ENCODE assay signal across 24 cellular contexts in the genomic region with DNA sequence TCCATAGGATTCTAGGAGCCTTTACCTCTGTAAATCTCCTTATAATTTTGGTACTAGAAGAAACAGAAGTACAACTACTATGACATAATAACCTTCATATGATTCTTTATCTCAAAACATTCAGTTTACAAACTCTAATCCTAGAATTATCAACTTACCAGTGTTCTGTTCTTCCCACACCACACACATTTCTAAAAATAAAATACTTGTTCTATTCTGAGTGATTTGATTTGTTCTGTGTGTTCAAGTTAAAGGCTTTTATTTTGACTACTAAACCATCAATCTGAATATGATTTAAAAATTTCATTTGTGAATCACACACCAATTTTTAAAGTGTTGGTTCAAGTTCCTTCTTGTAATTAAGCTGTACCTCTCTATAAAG. TPM values are rescaled to one million over a fixed set of nuclear protein-coding genes. Genes with fewer than 3 reads are reported as not detected.
DNase-seq lines count a peak whose midpoint lies in the region; ATAC-seq, FAIRE-seq and TF ChIP-seq lines count a peak whose summit lies in the region.
"Had no signal": no experiment of that assay in that cellular context is flagged by ENCODE, and none has a peak within 500 bp of the region (broad histone marks: within the 10 kb centered on the region; RNA-seq: fewer than 3 reads in every experiment).

No MANE protein-coding gene starts in this region.

- peak overlapping the region; percentile 92 for H3K4me3 Mint-ChIP-seq in activated CD4-positive, alpha-beta T cell treated with anti-CD3 and anti-CD28 coated beads, Interleukin-2, amount 10 ng/mL, durations not matched to agents 24 days and 14 days
- peak overlapping the region in 2 of 4 donors; percentile 14 to 84 for H3K4me3 Mint-ChIP-seq in CD4-positive, CD25-positive, alpha-beta regulatory T cell
- no peak overlapping the region for H3K4me3 Mint-ChIP-seq in activated CD8-positive, alpha-beta T cell treated with anti-CD3 and anti-CD28 coated beads, Interleukin-2, amount 10 ng/mL, durations not matched to agents 7 days and 5 days

- no peaks in the 10 kb centered on the region for H4K20me1 ChIP-seq in HepG2 (ENCODE audit: insufficient read depth, low read length)

- TF ChIP-seq CTCF in HepG2 (CRISPR knock-in tag; IDR thresholded peaks at IDR 0.05), result no peak

- peaks cover 98% of the 10 kb centered on the region for H3K36me3 ChIP-seq in CD4-positive, CD25-positive, alpha-beta regulatory T cell (ENCODE audit: control insufficient read depth, insufficient read depth, low read length)
- H3K36me3 ChIP-seq in HepG2 (replicated peaks in 1 of 2; ENCODE audit: control insufficient read depth in 1 of 2, insufficient read depth in 2 of 2, low read length in 2 of 2), result no peaks in the 10 kb centered on the region
- H3K36me3 ChIP-seq: thyroid gland, WERI-Rb-1 had no signal

- H3K9ac ChIP-seq in HepG2 (ENCODE audit: insufficient read depth, low read depth, low read length), result no peak overlapping the region

- H3K27me3 Mint-ChIP-seq in activated CD4-positive, alpha-beta T cell treated with anti-CD3 and anti-CD28 coated beads, Interleukin-2, amount 10 ng/mL, durations not matched to agents 24 days and 14 days, result no peaks in the 10 kb centered on the region
- H3K27me3 Mint-ChIP-seq in CD4-positive, CD25-positive, alpha-beta regulatory T cell, result no peaks in the 10 kb centered on the region
- H3K27me3 Mint-ChIP-seq in activated CD8-positive, alpha-beta T cell treated with anti-CD3 and anti-CD28 coated beads, Interleukin-2, amount 10 ng/mL, durations not matched to agents 7 days and 5 days (ENCODE audit: low read depth), result no peaks in the 10 kb centered on the region

- no peak for TF ChIP-seq RAD21 in HepG2 (CRISPR knock-in tag; IDR thresholded peaks at IDR 0.05)

- TF ChIP-seq POLR2A in HepG2 (IDR thresholded peaks at IDR 0.05; ENCODE audit: insufficient read depth in 1 of 2, low read depth in 2 of 2, low read length in 2 of 2), result no peak

- peak; percentile 30 for FAIRE-seq in islet of Langerhans (lab: Jason Lieb, UNC)
- no peak for FAIRE-seq in HepG2 (lab: Jason Lieb, UNC)
- FAIRE-seq: A204.1 had no signal

- no peak overlapping the region for H2AFZ ChIP-seq in HepG2 (ENCODE audit: low read length)

- H3K79me2 ChIP-seq in HepG2 (ENCODE audit: insufficient read depth, low read length), result no peaks in the 10 kb centered on the region

- CTCF ChIA-PET in activated CD8-positive, alpha-beta T cell treated with anti-CD3 and anti-CD28 coated beads, Interleukin-2, amount 10 ng/mL, durations not matched to agents 7 days and 5 days (lab: Charles Lee), result interaction anchor here (1.0 to 2.8 kb wide), 4 partner anchors 9 to 101 kb away, joined by 3 to 19 read pairs (median 8); no protein-coding TSS in a partner anchor
- CTCF ChIA-PET in HepG2 (lab: Yijun Ruan, JAX; ENCODE audit: low intra/inter-chr PET ratio, low total read pairs), result no interaction called here

- TF ChIP-seq EP300 in HepG2 (IDR thresholded peaks at IDR 0.05; ENCODE audit: low read depth in 2 of 2, low read length in 2 of 2) (no peak), HepG2 (CRISPR knock-in tag; IDR thresholded peaks at IDR 0.05; ENCODE audit: borderline replicate concordance) (no peak)

- H3K4me1 Mint-ChIP-seq in activated CD4-positive, alpha-beta T cell treated with anti-CD3 and anti-CD28 coated beads, Interleukin-2, amount 10 ng/mL, durations not matched to agents 24 days and 14 days, result peaks cover 73% of the 10 kb centered on the region
- peaks cover 54 to 87% (median 76%) of the 10 kb centered on the region in 4 donors for H3K4me1 Mint-ChIP-seq in CD4-positive, CD25-positive, alpha-beta regulatory T cell
- peaks cover 84% of the 10 kb centered on the region for H3K4me1 Mint-ChIP-seq in activated CD8-positive, alpha-beta T cell treated with anti-CD3 and anti-CD28 coated beads, Interleukin-2, amount 10 ng/mL, durations not matched to agents 7 days and 5 days (ENCODE audit: low read depth)

- POLR2A ChIA-PET in activated CD8-positive, alpha-beta T cell treated with anti-CD3 and anti-CD28 coated beads, Interleukin-2, amount 10 ng/mL, durations not matched to agents 7 days and 5 days (lab: Charles Lee), result interaction anchor here (1.2 to 3.1 kb wide), 3 partner anchors 9 to 16 kb away, joined by 3 to 22 read pairs (median 9); partner anchors contain the start of gene CYTIP
- POLR2A ChIA-PET in HepG2 (lab: Yijun Ruan, JAX), result no interaction called here

- H3K27ac ChIP-seq in CD4-positive, CD25-positive, alpha-beta regulatory T cell (ENCODE audit: insufficient read depth, low read length, poor library complexity, severe bottlenecking), result peak overlapping the region; percentile 36
- H3K27ac ChIP-seq in HepG2 (ENCODE audit: extremely low read length, insufficient read depth, low read length), result no peak overlapping the region
- H3K27ac ChIP-seq: HL-60, stomach, thyroid gland, WERI-Rb-1 had no signal

- intact Hi-C loops in activated CD4-positive, alpha-beta T cell treated with anti-CD3 and anti-CD28 coated beads, Interleukin-2, amount 10 ng/mL, durations not matched to agents 24 days and 14 days (cut with micrococcal nuclease), result no loop called here
- intact Hi-C loops in HepG2 (cut with micrococcal nuclease; ENCODE audit: unreplicated experiment), result no loop called here

- H3K4me2 ChIP-seq in HepG2 (ENCODE audit: low read depth, low read length), result no peak overlapping the region

- H3K27me3 ChIP-seq in CD4-positive, CD25-positive, alpha-beta regulatory T cell (ENCODE audit: control insufficient read depth, insufficient read depth, low read length), result no peaks in the 10 kb centered on the region
- H3K27me3 ChIP-seq in HepG2 (ENCODE audit: control insufficient read depth in 1 of 2, insufficient read depth in 2 of 2, low read length in 2 of 2), result no peaks in the 10 kb centered on the region
- H3K27me3 ChIP-seq: stomach, thyroid gland had no signal

- BruUV-seq in HepG2 (replicated peaks; lab: Mats Ljungman, UMichigan), result no TSS peak

- H3K27ac Mint-ChIP-seq in activated CD4-positive, alpha-beta T cell treated with anti-CD3 and anti-CD28 coated beads, Interleukin-2, amount 10 ng/mL, durations not matched to agents 24 days and 14 days, result peak overlapping the region; percentile 75
- H3K27ac Mint-ChIP-seq in CD4-positive, CD25-positive, alpha-beta regulatory T cell, result peak overlapping the region in 2 of 3 donors; percentile 27 to 79
- H3K27ac Mint-ChIP-seq in activated CD8-positive, alpha-beta T cell treated with anti-CD3 and anti-CD28 coated beads, Interleukin-2, amount 10 ng/mL, durations not matched to agents 7 days and 5 days, result peak overlapping the region; percentile 64

- peak overlapping the region; percentile 39 for H3K4me3 ChIP-seq in CD4-positive, CD25-positive, alpha-beta regulatory T cell (ENCODE audit: low read depth, low read length)
- no peak overlapping the region for H3K4me3 ChIP-seq in HepG2 (replicated peaks in 1 of 3; ENCODE audit: insufficient read depth in 1 of 3, low read depth in 2 of 3, low read length in 3 of 3)
- H3K4me3 ChIP-seq: stomach, thyroid gland had no signal

- no peak for DNase-seq in activated CD4-positive, alpha-beta T cell treated with anti-CD3 and anti-CD28 coated beads, Interleukin-2, amount 10 ng/mL, durations not matched to agents 24 days and 14 days
- DNase-seq in activated CD4-positive, alpha-beta T cell treated with anti-CD3 and anti-CD28 coated beads, Interleukin-2, amount 50 U/mL, for 1 hour, result no peak
- no peak for DNase-seq in CD4-positive, CD25-positive, alpha-beta regulatory T cell
- no peak for DNase-seq in activated CD8-positive, alpha-beta T cell treated with anti-CD3 and anti-CD28 coated beads, Interleukin-2, amount 10 ng/mL, durations not matched to agents 7 days and 5 days
- no peak for DNase-seq in NK-92 (lab: John Stamatoyannopoulos, UW; ENCODE audit: unreplicated experiment)
- DNase-seq in HepG2 (ENCODE audit: low spot score), result no peak
- DNase-seq: activated T-cell treated with anti-CD3 and anti-CD28 coated beads, Interleukin-2, amount 50 U/mL, for 48 hours; hippocampal formation; Kasumi-1; mesenchymal stem cell; NCI-H146; NCI-H2107; NCI-H446; nucleus accumbens; stomach; T1000; thyroid gland; WERI-Rb-1 had no signal

- in situ Hi-C loops in HepG2 (cut with HindIII; ENCODE audit: extremely low pct_ligation_motif_present, low pct_unique_long_range_greater_than_20kb), result no loop called here

- peaks cover 13 to 17% of the 10 kb centered on the region in 2 experiments for H3K9me3 ChIP-seq in CD4-positive, CD25-positive, alpha-beta regulatory T cell (ENCODE audit: control insufficient read depth in 2 of 2, low read length in 2 of 2)
- H3K9me3 ChIP-seq in HepG2 (ENCODE audit: low read length), result peaks cover 19% of the 10 kb centered on the region
- H3K9me3 ChIP-seq: thyroid gland had no signal

- peaks cover 3% of the 10 kb centered on the region for H3K9me3 Mint-ChIP-seq in activated CD4-positive, alpha-beta T cell treated with anti-CD3 and anti-CD28 coated beads, Interleukin-2, amount 10 ng/mL, durations not matched to agents 24 days and 14 days
- H3K9me3 Mint-ChIP-seq in CD4-positive, CD25-positive, alpha-beta regulatory T cell, result peaks cover 0 to 14% (median 4%) of the 10 kb centered on the region in 7 donors
- H3K9me3 Mint-ChIP-seq in activated CD8-positive, alpha-beta T cell treated with anti-CD3 and anti-CD28 coated beads, Interleukin-2, amount 10 ng/mL, durations not matched to agents 7 days and 5 days (ENCODE audit: insufficient read depth), result no peaks in the 10 kb centered on the region

- no peak for ATAC-seq in CD4-positive, CD25-positive, alpha-beta regulatory T cell (ENCODE audit: low read depth in 2 of 2)
- ATAC-seq in activated CD8-positive, alpha-beta T cell treated with anti-CD3 and anti-CD28 coated beads, Interleukin-2, amount 10 ng/mL, durations not matched to agents 7 days and 5 days, result no peak
- ATAC-seq in GM18520 (IDR thresholded peaks at IDR 0.05; ENCODE audit: unreplicated experiment) (no peak), HepG2 (no peak)

- peaks cover 45% of the 10 kb centered on the region for H3K4me1 ChIP-seq in CD4-positive, CD25-positive, alpha-beta regulatory T cell (ENCODE audit: control insufficient read depth, insufficient read depth, low read length, poor library complexity, severe bottlenecking)
- H3K4me1 ChIP-seq in HepG2 (ENCODE audit: insufficient read depth, low read length), result no peaks in the 10 kb centered on the region
- H3K4me1 ChIP-seq: thyroid gland had no signal

- peaks cover 91% of the 10 kb centered on the region for H3K36me3 Mint-ChIP-seq in activated CD4-positive, alpha-beta T cell treated with anti-CD3 and anti-CD28 coated beads, Interleukin-2, amount 10 ng/mL, durations not matched to agents 24 days and 14 days (ENCODE audit: low read depth)
- H3K36me3 Mint-ChIP-seq in CD4-positive, CD25-positive, alpha-beta regulatory T cell, result peaks cover 84% of the 10 kb centered on the region
- H3K36me3 Mint-ChIP-seq in activated CD8-positive, alpha-beta T cell treated with anti-CD3 and anti-CD28 coated beads, Interleukin-2, amount 10 ng/mL, durations not matched to agents 7 days and 5 days (ENCODE audit: low read depth), result peaks cover 91% of the 10 kb centered on the region

RNA-seq across cellular contexts. Expression of gene CYTIP, which starts 16.0 kb away (rescaled TPM):
- total RNA-seq in activated CD4-positive, alpha-beta T cell treated with anti-CD3 and anti-CD28 coated beads, Interleukin-2, amount 10 ng/mL, durations not matched to agents 24 days and 14 days, result 320 and 321 TPM in 2 replicates
- 454 TPM for total RNA-seq in CD4-positive, CD25-positive, alpha-beta regulatory T cell
- 100 to 1,000 TPM; 123 to 205 (median 150) TPM for polyA plus RNA-seq in CD4-positive, CD25-positive, alpha-beta regulatory T cell
- total RNA-seq in activated CD8-positive, alpha-beta T cell treated with anti-CD3 and anti-CD28 coated beads, Interleukin-2, amount 10 ng/mL, durations not matched to agents 7 days and 5 days, result 100 to 1,000 TPM; 222 to 227 TPM
- not detected in 2 replicates for total RNA-seq in HepG2 (2016; rRNA removed; fragmentation: Illumina TruSeq; extraction: Trizol)
- total RNA-seq in HepG2 (2016; cell fraction: cytosol; rRNA removed; fragmentation: Illumina TruSeq; extraction: Trizol; ENCODE audit: low read depth), result not detected in 2 replicates
- total RNA-seq in HepG2 (2016; cell fraction: insoluble cytoplasmic fraction; rRNA removed; fragmentation: Illumina TruSeq; extraction: Trizol), result not detected in 2 replicates
- total RNA-seq in HepG2 (2016; cell fraction: membrane; rRNA removed; fragmentation: Illumina TruSeq; extraction: Trizol), result not detected in 2 replicates
- total RNA-seq in HepG2 (2016; cell fraction: nucleus; rRNA removed; fragmentation: Illumina TruSeq; extraction: Trizol), result not detected in 2 replicates
- not detected in 2 replicates for polyA plus RNA-seq in HepG2 (2011; rRNA removed)
- polyA plus RNA-seq in HepG2 (2011; cell fraction: cytosol; rRNA removed), result 0.03 TPM in 1 of 2 replicates, not detected in the other
- polyA plus RNA-seq in HepG2 (2011; cell fraction: nucleus; rRNA removed), result not detected in 2 replicates
- not detected in 2 replicates for polyA plus RNA-seq in HepG2 (2012)
- not detected in 2 replicates for polyA plus RNA-seq in HepG2 (2016; cell fraction: cytosol; fragmentation: Illumina TruSeq; extraction: Trizol; ENCODE audit: low read depth)
- polyA plus RNA-seq in HepG2 (2016; cell fraction: insoluble cytoplasmic fraction; fragmentation: Illumina TruSeq; extraction: Trizol; ENCODE audit: low read depth), result not detected in 2 replicates
- not detected in 2 replicates for polyA plus RNA-seq in HepG2 (2016; cell fraction: membrane; fragmentation: Illumina TruSeq; extraction: Trizol; ENCODE audit: low read depth)
- not detected in 2 replicates for polyA plus RNA-seq in HepG2 (2016; cell fraction: nucleus; fragmentation: Illumina TruSeq; extraction: Trizol; ENCODE audit: insufficient read depth, low read depth)
- polyA minus RNA-seq in HepG2 (2011; rRNA and poly(A)+ RNA removed; ENCODE audit: low replicate concordance), result 0.75 TPM in 1 of 2 replicates, not detected in the other
- polyA minus RNA-seq in HepG2 (2011; cell fraction: cytosol; rRNA and poly(A)+ RNA removed), result not detected in 2 replicates
- polyA minus RNA-seq in HepG2 (2011; cell fraction: nucleus; rRNA and poly(A)+ RNA removed), result not detected in 2 replicates
- total RNA-seq: dermis microvascular lymphatic vessel endothelial cell, fibroblast of lung had no signal

Comparison
In these comparisons a context has a peak if more than half of its experiments do, and no peak if none do; other contexts are left out.
1. RNA of gene CYTIP, which starts 16.0 kb away (total RNA-seq): 454 TPM in CD4-positive, CD25-positive, alpha-beta regulatory T cell (single experiment), 320 to 321 TPM in activated CD4-positive, alpha-beta T cell treated with anti-CD3 and anti-CD28 coated beads, Interleukin-2, amount 10 ng/mL, durations not matched to agents 24 days and 14 days and 222 to 227 TPM in activated CD8-positive, alpha-beta T cell treated with anti-CD3 and anti-CD28 coated beads, Interleukin-2, amount 10 ng/mL, durations not matched to agents 7 days and 5 days; not detected in HepG2; every median in the first group is over 100 times any median in the second.
2. Peak in every context shown above with its lines, with median percentiles within 50 percentile points of each other: H3K27ac Mint-ChIP-seq.